In genomic region chr2:151070253-151070652, GRCh38 we compare ENCODE assay signal across 24 cellular contexts.
"Had no signal": no experiment of that assay in that cellular context is flagged by ENCODE, and none has a peak within 500 bp of the region (broad histone marks: within the 10 kb centered on the region; RNA-seq: fewer than 3 reads in every experiment).

No MANE protein-coding gene starts in this region.

- H3K27me3 Mint-ChIP-seq: memory B cell had no signal

- H3K4me3 Mint-ChIP-seq: memory B cell; naive B cell; stimulated activated memory B cell treated with anti-CD40 and anti-IgM and Interleukin-4, amounts not matched to agents 10 μg/mL and 1 μg/mL and 100 μg/mL, for 72 hours; stimulated activated naive CD8-positive, alpha-beta T cell treated with anti-CD3 and anti-CD28 coated beads, Interleukin-15, amount 100 ng/mL, for 72 hours had no signal

- DNase-seq: effector memory CD4-positive, alpha-beta T cell; glutamatergic neuron; kidney; left cardiac atrium; left ventricle myocardium inferior; lower lobe of right lung; naive B cell; occipital lobe; posterior cingulate gyrus; spleen; stimulated activated CD4-positive, alpha-beta T cell treated with anti-CD3 and anti-CD28 coated beads, Interleukin-15, amount 100 ng/mL, for 24 hours; stimulated activated CD4-positive, alpha-beta T cell treated with anti-CD3 and anti-CD28 coated beads, Interleukin-1b, Interleukin-23, amount 100 ng/mL, for 48 hours; stimulated activated CD4-positive, alpha-beta T cell treated with anti-CD3 and anti-CD28 coated beads, Interleukin-4, amount 100 ng/mL, for 24 hours; stimulated activated naive CD8-positive, alpha-beta T cell treated with anti-CD3 and anti-CD28 coated beads, Interleukin-15, amount 100 ng/mL, for 72 hours; testis; upper lobe of right lung had no signal

- H3K4me1 ChIP-seq: esophagus muscularis mucosa, gastroesophageal sphincter, left ventricle myocardium inferior, lower lobe of right lung, spleen, testis, tibial nerve, upper lobe of right lung, vagina had no signal

- H3K4me3 ChIP-seq: esophagus muscularis mucosa, gastroesophageal sphincter, left ventricle myocardium inferior, lower lobe of right lung, spleen, testis, tibial nerve, upper lobe of right lung, vagina had no signal

- H3K27ac ChIP-seq: epithelial cell of prostate, esophagus muscularis mucosa, gastroesophageal sphincter, left ventricle myocardium inferior, lower lobe of right lung, spleen, testis, tibial nerve, upper lobe of right lung, vagina had no signal

- H3K36me3 ChIP-seq: esophagus muscularis mucosa, gastroesophageal sphincter, left ventricle myocardium inferior, lower lobe of right lung, spleen, tibial nerve, upper lobe of right lung, vagina had no signal

- H3K4me1 Mint-ChIP-seq: memory B cell; naive B cell; stimulated activated memory B cell treated with anti-CD40 and anti-IgM and Interleukin-4, amounts not matched to agents 10 μg/mL and 1 μg/mL and 100 μg/mL, for 72 hours; stimulated activated naive CD8-positive, alpha-beta T cell treated with anti-CD3 and anti-CD28 coated beads, Interleukin-15, amount 100 ng/mL, for 72 hours had no signal

- H3K9me3 ChIP-seq: testis, upper lobe of right lung, vagina had no signal

- H3K9me3 Mint-ChIP-seq: memory B cell; stimulated activated memory B cell treated with anti-CD40 and anti-IgM and Interleukin-4, amounts not matched to agents 10 μg/mL and 1 μg/mL and 100 μg/mL, for 72 hours; stimulated activated naive CD8-positive, alpha-beta T cell treated with anti-CD3 and anti-CD28 coated beads, Interleukin-15, amount 100 ng/mL, for 72 hours had no signal

- H3K27ac Mint-ChIP-seq: memory B cell; naive B cell; stimulated activated memory B cell treated with anti-CD40 and anti-IgM and Interleukin-4, amounts not matched to agents 10 μg/mL and 1 μg/mL and 100 μg/mL, for 72 hours; stimulated activated naive CD8-positive, alpha-beta T cell treated with anti-CD3 and anti-CD28 coated beads, Interleukin-15, amount 100 ng/mL, for 72 hours had no signal

- H3K36me3 Mint-ChIP-seq: memory B cell; naive B cell; stimulated activated memory B cell treated with anti-CD40 and anti-IgM and Interleukin-4, amounts not matched to agents 10 μg/mL and 1 μg/mL and 100 μg/mL, for 72 hours had no signal

- ATAC-seq: gastroesophageal sphincter; left cardiac atrium; lower lobe of right lung; sciatic nerve; stimulated activated memory B cell treated with anti-CD40 and anti-IgM and Interleukin-4, amounts not matched to agents 10 μg/mL and 1 μg/mL and 100 μg/mL, for 72 hours; stimulated activated naive CD8-positive, alpha-beta T cell treated with anti-CD3 and anti-CD28 coated beads, Interleukin-15, amount 100 ng/mL, for 72 hours; upper lobe of right lung had no signal

- H3K27me3 ChIP-seq: esophagus muscularis mucosa, gastroesophageal sphincter, spleen, testis, tibial nerve, upper lobe of right lung, vagina had no signal
